Comparison of ENCODE assay signal across 22 cellular contexts in genomic region chr6:54070025-54070424, GRCh38. TPM values are rescaled to one million over a fixed set of nuclear protein-coding genes. Genes with fewer than 3 reads are reported as not detected.
DNase-seq lines count a peak whose midpoint lies in the region; ATAC-seq and TF ChIP-seq lines count a peak whose summit lies in the region.
"Had no signal": no experiment of that assay in that cellular context is flagged by ENCODE, and none has a peak within 500 bp of the region (broad histone marks: within the 10 kb centered on the region; RNA-seq: fewer than 3 reads in every experiment).

No MANE protein-coding gene starts in this region.

- H3K36me3 Mint-ChIP-seq in MCF 10A (ENCODE audit: insufficient read depth, unreplicated experiment), result no peaks in the 10 kb centered on the region
- H3K36me3 Mint-ChIP-seq: CD4-positive, CD25-positive, alpha-beta regulatory T cell; neural progenitor cell had no signal

- dilution Hi-C loops in mammary epithelial cell (cut with HindIII; ENCODE audit: low sequenced_read_pairs), result no loop called here

- POLR2A ChIA-PET in MCF 10A (lab: Yijun Ruan, JAX), result no interaction called here

- CTCF ChIA-PET in MCF 10A (lab: Yijun Ruan, JAX) (no interaction called here), mammary epithelial cell (lab: Charles Lee; ENCODE audit: low non-redundant PET) (no interaction called here)

- no peak overlapping the region for H3K27ac Mint-ChIP-seq in MCF 10A (ENCODE audit: low read depth, unreplicated experiment)
- H3K27ac Mint-ChIP-seq: CD4-positive, CD25-positive, alpha-beta regulatory T cell; GM23338; neural progenitor cell; T-helper 1 cell treated with Interleukin-12 subunit alpha and Interleukin-12 subunit beta and Interleukin-4 antibody, amounts not matched to agents 30 μg/mL and 1 μg/mL, for 36 hours had no signal

- no TSS peak for BruUV-seq in MCF 10A (replicated peaks; lab: Mats Ljungman, UMichigan)
- no TSS peak for BruUV-seq in mammary epithelial cell (replicated peaks; lab: Mats Ljungman, UMichigan)

- H3K27ac ChIP-seq in mammary epithelial cell (ENCODE audit: insufficient read depth, low read depth, low read length), result no peak overlapping the region
- H3K27ac ChIP-seq in mucosa of rectum (ENCODE audit: low read depth in 2 of 2, low read length in 2 of 2), result peak overlapping the region in 1 of 2 donors; percentile 66
- peak overlapping the region; percentile 24 for H3K27ac ChIP-seq in upper lobe of right lung
- H3K27ac ChIP-seq: body of pancreas, dorsolateral prefrontal cortex, neural progenitor cell had no signal

- H3K36me3 ChIP-seq in mammary epithelial cell (ENCODE audit: insufficient read depth, low read length) (no peaks in the 10 kb centered on the region), mucosa of rectum (ENCODE audit: control insufficient read depth in 2 of 2, insufficient read depth in 2 of 2, low read length in 2 of 2) (no peaks in the 10 kb centered on the region), upper lobe of right lung (no peaks in the 10 kb centered on the region)
- H3K36me3 ChIP-seq: neural progenitor cell, Peyer's patch had no signal

- in situ Hi-C loops in mammary epithelial cell (cut with MboI; ENCODE audit: low sequenced_read_pairs in 2 of 2), result no loop called here

- no peaks in the 10 kb centered on the region for H3K27me3 Mint-ChIP-seq in MCF 10A (ENCODE audit: insufficient read depth, unreplicated experiment)
- H3K27me3 Mint-ChIP-seq: CD4-positive, CD25-positive, alpha-beta regulatory T cell had no signal

- H3K4me3 ChIP-seq in mammary epithelial cell (replicated peaks in 1 of 3; ENCODE audit: insufficient read depth in 1 of 3, low read depth in 2 of 3, low read length in 3 of 3), result no peak overlapping the region
- peak overlapping the region; percentile 25 to 52 for H3K4me3 ChIP-seq in mucosa of rectum (ENCODE audit: low read length in 2 of 2)
- H3K4me3 ChIP-seq in upper lobe of right lung, result peak overlapping the region; percentile 32
- H3K4me3 ChIP-seq: body of pancreas, GM23338, neural progenitor cell had no signal

- ATAC-seq in upper lobe of right lung, result no peak
- ATAC-seq: body of pancreas, GM23338, left ventricle myocardium superior had no signal

- no peak overlapping the region for H2AFZ ChIP-seq in mammary epithelial cell (ENCODE audit: low read depth, low read length)
- H2AFZ ChIP-seq: GM23338, neural progenitor cell had no signal

- H3K4me3 Mint-ChIP-seq in MCF 10A (ENCODE audit: unreplicated experiment), result peak overlapping the region; percentile 35
- H3K4me3 Mint-ChIP-seq: CD4-positive, CD25-positive, alpha-beta regulatory T cell; GM23338; neural progenitor cell; T-helper 1 cell treated with Interleukin-12 subunit alpha and Interleukin-12 subunit beta and Interleukin-4 antibody, amounts not matched to agents 30 μg/mL and 1 μg/mL, for 36 hours had no signal

- H3K27me3 ChIP-seq in mammary epithelial cell (ENCODE audit: insufficient read depth, low read length), result peaks cover 2% of the 10 kb centered on the region
- H3K27me3 ChIP-seq in mucosa of rectum (ENCODE audit: control insufficient read depth in 2 of 2, insufficient read depth in 2 of 2, low read length in 2 of 2), result no peaks in the 10 kb centered on the region
- no peaks in the 10 kb centered on the region for H3K27me3 ChIP-seq in upper lobe of right lung
- H3K27me3 ChIP-seq: body of pancreas, dorsolateral prefrontal cortex, neural progenitor cell, Peyer's patch had no signal

- H3K4me2 ChIP-seq in mammary epithelial cell (ENCODE audit: insufficient read depth, low read depth, low read length), result no peak overlapping the region
- H3K4me2 ChIP-seq: GM23338, neural progenitor cell had no signal

- WGBS in mammary epithelial cell (ENCODE audit: low coverage, missing lambda C conversion rate), result 61% methylated on average over 3 of the region's 3 CpGs

- H3K4me1 ChIP-seq in mammary epithelial cell (ENCODE audit: insufficient read depth, low read length) (no peaks in the 10 kb centered on the region), mucosa of rectum (ENCODE audit: control insufficient read depth in 2 of 2, insufficient read depth in 2 of 2, low read length in 2 of 2) (peaks cover 0 to 7% of the 10 kb centered on the region in 2 donors), upper lobe of right lung (no peaks in the 10 kb centered on the region)
- H3K4me1 ChIP-seq: body of pancreas, neural progenitor cell had no signal

- no peak overlapping the region for H3K9ac ChIP-seq in mammary epithelial cell (ENCODE audit: insufficient read depth, low read length)
- H3K9ac ChIP-seq in mucosa of rectum (ENCODE audit: low read depth in 1 of 2, low read length in 2 of 2), result peak overlapping the region in 1 of 2 donors; percentile 53
- H3K9ac ChIP-seq: neural progenitor cell had no signal

- TF ChIP-seq CTCF in MCF 10A (IDR thresholded peaks at IDR 0.05; ENCODE audit: unreplicated experiment), result no peak
- TF ChIP-seq CTCF in mammary epithelial cell (conservative IDR thresholded peaks at IDR 0.05 in 1 of 2, IDR thresholded peaks at IDR 0.05 in 1 of 2; ENCODE audit: extremely low read depth in 1 of 2, insufficient read depth in 1 of 2, low read depth in 1 of 2, low read length in 2 of 2), result no peak
- TF ChIP-seq CTCF in upper lobe of right lung (IDR thresholded peaks at IDR 0.05), result no peak

- H4K20me1 ChIP-seq in mammary epithelial cell (ENCODE audit: insufficient read depth, low read length), result no peaks in the 10 kb centered on the region

- peaks cover 6% of the 10 kb centered on the region for H3K4me1 Mint-ChIP-seq in MCF 10A (ENCODE audit: insufficient read depth, unreplicated experiment)
- H3K4me1 Mint-ChIP-seq: CD4-positive, CD25-positive, alpha-beta regulatory T cell had no signal

- intact Hi-C loops in MCF 10A (cut with micrococcal nuclease) (no loop called here), mammary epithelial cell (cut with micrococcal nuclease) (no loop called here), upper lobe of right lung (cut with DNase I) (no loop called here)

- no peaks in the 10 kb centered on the region for H3K9me3 Mint-ChIP-seq in MCF 10A (ENCODE audit: unreplicated experiment)
- H3K9me3 Mint-ChIP-seq: CD4-positive, CD25-positive, alpha-beta regulatory T cell; GM23338; neural progenitor cell; T-helper 1 cell treated with Interleukin-12 subunit alpha and Interleukin-12 subunit beta and Interleukin-4 antibody, amounts not matched to agents 30 μg/mL and 1 μg/mL, for 36 hours had no signal

- DNase-seq in MCF 10A (ENCODE audit: unreplicated experiment), result no peak
- DNase-seq in mammary epithelial cell, result no peak
- peak; percentile 29 for DNase-seq in dermis blood vessel endothelial cell
- DNase-seq in upper lobe of right lung, result no peak
- DNase-seq in DMS 273 treated with DMSO at 0.1 percent for 48 hours (lab: John Stamatoyannopoulos, UW), result no peak
- no peak for DNase-seq in activated CD8-positive, alpha-beta memory T cell treated with anti-CD3 and anti-CD28 coated beads, Interleukin-2, amount 50 U/mL, for 4 hours
- DNase-seq in NCI-H2227 (lab: John Stamatoyannopoulos, UW; ENCODE audit: unreplicated experiment), result no peak
- DNase-seq: activated naive CD4-positive, alpha-beta T cell treated with Interleukin-2 at 50 U/mL for 16 hours; body of pancreas; CD4-positive, CD25-positive, alpha-beta regulatory T cell; dorsolateral prefrontal cortex; left ventricle myocardium superior; NCI-H2081 treated with DMSO at 0.1 percent for 48 hours; NCI-H69; Peyer's patch; stimulated activated CD4-positive, alpha-beta T cell treated with anti-CD3 and anti-CD28 coated beads, Interleukin-4, amount 100 ng/mL, for 1 hour; stimulated activated CD8-positive, alpha-beta memory T cell treated with anti-CD3 and anti-CD28 coated beads, Interleukin-4, amount 100 ng/mL, for 48 hours had no signal

- H3K79me2 ChIP-seq in mammary epithelial cell (ENCODE audit: insufficient read depth, low read length), result no peaks in the 10 kb centered on the region

- H3K9me3 ChIP-seq in mammary epithelial cell (replicated peaks; ENCODE audit: insufficient read depth, low read length), result no peaks in the 10 kb centered on the region
- H3K9me3 ChIP-seq in mucosa of rectum (ENCODE audit: control insufficient read depth in 2 of 2, low read length in 2 of 2), result no peaks in the 10 kb centered on the region
- no peaks in the 10 kb centered on the region for H3K9me3 ChIP-seq in upper lobe of right lung
- H3K9me3 ChIP-seq: body of pancreas, Peyer's patch had no signal

RNA-seq across cellular contexts. Expression of gene MLIP, which starts 41.2 kb away (rescaled TPM):
- 0.61 TPM in 1 of 2 replicates, not detected in the other for total RNA-seq in MCF 10A (2022)
- total RNA-seq in mammary epithelial cell, result under 1 TPM in 1 of 2 donors, not detected in 1; 0.33 TPM
- polyA plus RNA-seq in mammary epithelial cell, result not detected
- not detected for polyA minus RNA-seq in mammary epithelial cell
- total RNA-seq in dermis blood vessel endothelial cell, result 2.6 and 4.4 TPM in 2 replicates
- 0.20 TPM for total RNA-seq in upper lobe of right lung
- total RNA-seq: CD4-positive, CD25-positive, alpha-beta regulatory T cell; Daoy; GM23338 had no signal
- polyA plus RNA-seq: CD4-positive, CD25-positive, alpha-beta regulatory T cell; GM23338 had no signal

Comparison
In these comparisons a context has a peak if more than half of its experiments do, and no peak if none do; other contexts are left out.
1. H3K4me3 ChIP-seq: peak in mucosa of rectum (2 of 2) and upper lobe of right lung (single experiment); none in mammary epithelial cell (0 of 3).